In the genomic region with DNA sequence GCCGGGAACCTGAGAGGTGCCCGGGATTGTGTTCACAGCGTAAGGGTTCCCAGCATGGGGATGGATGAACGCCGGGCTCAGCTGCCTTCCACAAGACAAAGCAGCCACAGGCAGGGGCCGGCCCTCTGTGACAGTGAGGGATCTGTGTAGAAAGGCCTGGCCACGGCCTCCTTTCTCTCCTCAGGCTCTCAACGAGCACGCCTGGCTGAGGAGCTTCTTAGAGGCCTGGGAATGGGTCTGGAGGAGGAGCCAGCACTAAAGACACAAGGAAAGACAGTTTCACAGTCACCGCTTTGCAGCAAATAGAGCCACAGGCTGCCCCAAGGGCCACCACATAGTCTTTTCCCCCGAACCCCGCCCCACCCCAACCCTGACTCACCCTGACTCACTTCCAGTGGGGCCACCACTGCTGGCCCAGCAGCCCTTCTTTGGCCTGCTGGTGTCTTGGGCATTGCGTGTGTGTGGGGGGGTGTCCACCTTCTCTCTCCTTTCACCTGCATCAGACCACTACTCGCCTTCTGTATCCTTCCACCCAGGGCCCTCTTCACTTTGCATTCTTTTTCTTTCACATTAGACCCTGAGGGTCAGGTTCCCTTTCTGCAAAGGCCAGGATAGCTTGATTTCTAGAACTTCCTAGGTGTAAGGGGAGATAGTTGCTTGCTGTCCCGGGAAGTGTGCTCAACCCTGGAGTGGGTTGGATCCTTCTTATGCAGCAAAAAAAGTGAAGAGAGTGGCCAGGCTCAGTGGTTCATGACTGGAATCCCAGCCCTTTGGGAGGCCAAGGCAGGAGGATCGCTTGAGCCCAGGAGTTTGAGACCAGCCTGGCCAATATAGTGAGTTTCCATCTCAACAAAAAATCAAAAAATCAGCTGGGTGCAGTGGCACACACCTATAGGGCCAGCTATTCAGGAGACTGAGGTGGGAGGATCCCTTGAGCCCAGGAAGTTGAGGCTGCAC, we compare ENCODE assay signal across 7 cellular contexts. TPM values are rescaled to one million over a fixed set of nuclear protein-coding genes. Genes with fewer than 3 reads are reported as not detected.
DNase-seq lines count a peak whose midpoint lies in the region; ATAC-seq, FAIRE-seq and TF ChIP-seq lines count a peak whose summit lies in the region.

No MANE protein-coding gene starts in this region.

- H3K4me1 ChIP-seq in skeletal muscle satellite cell (ENCODE audit: control insufficient read depth, insufficient read depth, low read length): peaks cover 76% of the 10 kb centered on the region

- peak overlapping the region; percentile 59 for H3K9ac ChIP-seq in skeletal muscle satellite cell (ENCODE audit: low read depth, low read length)

- H3K9me3 ChIP-seq in skeletal muscle satellite cell (replicated peaks; ENCODE audit: low read length): no peaks in the 10 kb centered on the region

- DNase-seq in HFF-Myc (ENCODE audit: extremely low read depth, low read depth): peak; percentile 78
- peak; percentile 93 for DNase-seq in RCC 7860 (ENCODE audit: low spot score)
- no peak for DNase-seq in activated naive CD4-positive, alpha-beta T cell (lab: John Stamatoyannopoulos, UW)

- ATAC-seq in esophagus mucosa: peak; percentile 47
- no peak for ATAC-seq in HG02885 (IDR thresholded peaks at IDR 0.05; ENCODE audit: poor library complexity, unreplicated experiment)
- ATAC-seq in HG03469 (IDR thresholded peaks at IDR 0.05; ENCODE audit: unreplicated experiment): no peak

- peak overlapping the region; percentile 32 for H3K4me2 ChIP-seq in skeletal muscle satellite cell (ENCODE audit: low read length)

- no peaks in the 10 kb centered on the region for H3K27me3 ChIP-seq in skeletal muscle satellite cell (ENCODE audit: control insufficient read depth, insufficient read depth, low read length)

- H3K36me3 ChIP-seq in skeletal muscle satellite cell (ENCODE audit: insufficient read depth, low read length): no peaks in the 10 kb centered on the region

- FAIRE-seq in RCC 7860 (lab: Jason Lieb, UNC): no peak

- TF ChIP-seq CTCF in HFF-Myc (IDR thresholded peaks at IDR 0.05; ENCODE audit: low read depth, low read length, missing control alignments): no peak

- H3K4me3 ChIP-seq in HFF-Myc (replicated peaks; ENCODE audit: low read depth, low read length) (no peak overlapping the region), skeletal muscle satellite cell (ENCODE audit: low read length) (peak overlapping the region; percentile 10)

RNA-seq across cellular contexts. Expression of a gene that starts 19.3 kb away (rescaled TPM):
- 13.7 TPM for total RNA-seq in esophagus mucosa
- 24.2 and 28.4 TPM in 2 replicates for total RNA-seq in skeletal muscle satellite cell (2012; rRNA removed)

Comparison
In these comparisons a context has a peak if more than half of its experiments do, and no peak if none do; other contexts are left out.
1. DNase-seq: peak in HFF-Myc (single experiment) and RCC 7860 (single experiment); none in activated naive CD4-positive, alpha-beta T cell (0 of 4).